Comparison of ENCODE assay signal across 25 cellular contexts in the genomic region with DNA sequence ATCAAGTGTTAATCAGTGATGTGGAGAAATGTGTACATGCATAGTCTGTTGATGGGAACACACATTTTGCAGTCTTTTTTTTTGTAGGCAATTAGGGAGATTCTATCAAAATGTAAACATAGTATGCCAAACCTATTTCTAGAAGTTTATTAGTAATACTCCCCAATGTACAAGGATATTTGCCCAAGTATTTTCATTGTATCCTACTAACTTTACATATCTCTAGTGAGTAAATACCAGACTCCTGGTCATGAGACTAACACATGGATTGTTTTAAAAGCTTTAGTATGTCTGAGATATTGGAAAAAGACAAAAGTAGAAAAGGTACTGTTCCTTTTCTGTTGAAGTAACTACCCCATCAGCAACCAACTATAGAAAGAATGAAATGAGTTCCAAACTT.
"Had no signal": no experiment of that assay in that cellular context is flagged by ENCODE, and none has a peak within 500 bp of the region (broad histone marks: within the 10 kb centered on the region; RNA-seq: fewer than 3 reads in every experiment).

No MANE protein-coding gene starts in this region.

- H3K9me3 Mint-ChIP-seq: dendritic cell treated with granulocyte-macrophage colony-stimulating factor and Interleukin-4, amounts not matched to agents 40 ng/mL and 50 ng/mL, for 4 days; endodermal cell had no signal

- H3K27ac Mint-ChIP-seq: dendritic cell treated with granulocyte-macrophage colony-stimulating factor and Interleukin-4, amounts not matched to agents 40 ng/mL and 50 ng/mL, for 4 days; effector memory CD8-positive, alpha-beta T cell; endodermal cell had no signal

- DNase-seq: colonic mucosa; cortex of kidney; dermis blood vessel endothelial cell; dorsolateral prefrontal cortex; effector CD4-positive, alpha-beta T cell; effector CD8-positive, alpha-beta T cell; effector memory CD4-positive, alpha-beta T cell; effector memory CD8-positive, alpha-beta T cell; endodermal cell; erythroblast; esophagus squamous epithelium; foreskin fibroblast; foreskin keratinocyte; foreskin melanocyte; gastrocnemius medialis; glutamatergic neuron; head of caudate nucleus; heart left ventricle; heart right ventricle had no signal

- H3K4me3 Mint-ChIP-seq: dendritic cell treated with granulocyte-macrophage colony-stimulating factor and Interleukin-4, amounts not matched to agents 40 ng/mL and 50 ng/mL, for 4 days; effector memory CD8-positive, alpha-beta T cell; endodermal cell had no signal

- H3K36me3 ChIP-seq: colonic mucosa, esophagus muscularis mucosa, esophagus squamous epithelium, gastrocnemius medialis, gastroesophageal sphincter had no signal

- H3K4me1 ChIP-seq: colonic mucosa, esophagus muscularis mucosa, esophagus squamous epithelium, foreskin keratinocyte, gastroesophageal sphincter had no signal

- H3K4me3 ChIP-seq: colonic mucosa, coronary artery, dorsolateral prefrontal cortex, esophagus muscularis mucosa, esophagus squamous epithelium, gastrocnemius medialis, gastroesophageal sphincter, heart left ventricle, heart right ventricle had no signal

- H3K9me3 ChIP-seq: colonic mucosa, esophagus muscularis mucosa, esophagus squamous epithelium, gastrocnemius medialis, gastroesophageal sphincter, heart left ventricle, heart right ventricle had no signal

- H3K27ac ChIP-seq: colonic mucosa, coronary artery, dorsolateral prefrontal cortex, epithelial cell of prostate, esophagus muscularis mucosa, esophagus squamous epithelium, foreskin keratinocyte, gastrocnemius medialis, gastroesophageal sphincter, heart left ventricle, heart right ventricle had no signal

- H3K27me3 Mint-ChIP-seq: dendritic cell treated with granulocyte-macrophage colony-stimulating factor and Interleukin-4, amounts not matched to agents 40 ng/mL and 50 ng/mL, for 4 days; effector memory CD8-positive, alpha-beta T cell had no signal

- ATAC-seq: effector memory CD8-positive, alpha-beta T cell; esophagus mucosa; foreskin keratinocyte; gastrocnemius medialis; gastroesophageal sphincter; heart left ventricle; heart right ventricle had no signal

- H3K27me3 ChIP-seq: colonic mucosa, dorsolateral prefrontal cortex, esophagus muscularis mucosa, esophagus squamous epithelium, foreskin keratinocyte, gastrocnemius medialis, gastroesophageal sphincter, heart left ventricle, heart right ventricle had no signal
